In genomic region chr1:160428655-160429054, GRCh38 we compare ENCODE assay signal across 8 cellular contexts. TPM values are rescaled to one million over a fixed set of nuclear protein-coding genes. Genes with fewer than 3 reads are reported as not detected.
DNase-seq lines count a peak whose midpoint lies in the region; ATAC-seq, FAIRE-seq and TF ChIP-seq lines count a peak whose summit lies in the region.

No MANE protein-coding gene starts in this region.

- no TSS peak for BruUV-seq in HepG2 (replicated peaks; lab: Mats Ljungman, UMichigan)

- H2AFZ ChIP-seq in HepG2 (ENCODE audit: low read length), result no peak overlapping the region

- H3K27me3 ChIP-seq in HepG2 (ENCODE audit: control insufficient read depth in 1 of 2, insufficient read depth in 2 of 2, low read length in 2 of 2) (no peaks in the 10 kb centered on the region; a peak in 1 of 5 replicates), testis (no peaks in the 10 kb centered on the region)

- H3K27ac ChIP-seq in HepG2 (ENCODE audit: extremely low read length, insufficient read depth, low read length) (no peak overlapping the region), testis (no peak overlapping the region)

- TF ChIP-seq RAD21 in HepG2 (CRISPR knock-in tag; IDR thresholded peaks at IDR 0.05), result 0 out of 2 replicates have a peak, but pooled peaks have one; percentile 39

- H3K36me3 ChIP-seq in HepG2 (replicated peaks in 1 of 2; ENCODE audit: control insufficient read depth in 1 of 2, insufficient read depth in 2 of 2, low read length in 2 of 2), result no peaks in the 10 kb centered on the region
- H3K36me3 ChIP-seq in testis (ENCODE audit: low read depth, missing control alignments), result no peaks in the 10 kb centered on the region

- no peaks in the 10 kb centered on the region for H4K20me1 ChIP-seq in HepG2 (ENCODE audit: insufficient read depth, low read length)

- no peak overlapping the region for H3K4me2 ChIP-seq in HepG2 (ENCODE audit: low read depth, low read length)

- no peak for TF ChIP-seq POLR2A in HepG2 (IDR thresholded peaks at IDR 0.05; ENCODE audit: insufficient read depth in 1 of 2, low read depth in 2 of 2, low read length in 2 of 2)
- TF ChIP-seq POLR2A in testis (IDR thresholded peaks at IDR 0.05), result no peak

- CTCF ChIA-PET in HepG2 (lab: Yijun Ruan, JAX; ENCODE audit: low intra/inter-chr PET ratio, low total read pairs), result interaction anchor here (1.1 to 2.5 kb wide), 3 partner anchors 66 to 179 kb away, joined by 3 to 37 read pairs (median 3); no protein-coding TSS in a partner anchor

- peak; percentile 58 for FAIRE-seq in HepG2 (lab: Jason Lieb, UNC)

- TF ChIP-seq CTCF in HepG2 (CRISPR knock-in tag; IDR thresholded peaks at IDR 0.05), result peak; percentile 72
- peak in 2 of 3 experiments; percentile 46 for TF ChIP-seq CTCF in testis (IDR thresholded peaks at IDR 0.05)

- in situ Hi-C loops in HepG2 (cut with HindIII; ENCODE audit: extremely low pct_ligation_motif_present, low pct_unique_long_range_greater_than_20kb), result loop anchor here (5.0 kb wide), 1 partner anchor 179 kb away; no protein-coding TSS in a partner anchor

- no peak overlapping the region for H3K9ac ChIP-seq in HepG2 (ENCODE audit: insufficient read depth, low read depth, low read length)

- H3K4me1 ChIP-seq in HepG2 (ENCODE audit: insufficient read depth, low read length), result no peaks in the 10 kb centered on the region
- peaks cover 10% of the 10 kb centered on the region for H3K4me1 ChIP-seq in testis

- peak; percentile 80 for ATAC-seq in HepG2
- ATAC-seq in GM18873 (IDR thresholded peaks at IDR 0.05; ENCODE audit: low FRiP score, unreplicated experiment), result no peak

- no peaks in the 10 kb centered on the region for H3K79me2 ChIP-seq in HepG2 (ENCODE audit: insufficient read depth, low read length)

- H3K9me3 ChIP-seq in HepG2 (ENCODE audit: low read length) (no peaks in the 10 kb centered on the region), testis (no peaks in the 10 kb centered on the region)

- 42% methylated on average over 1 of the region's 1 CpG for WGBS in HepG2 (ENCODE audit: low lambda C conversion rate)
- WGBS in testis, 2 donors, result 64 to 73% methylated on average over 1 of the region's 1 CpG

- intact Hi-C loops in HepG2 (cut with micrococcal nuclease; ENCODE audit: unreplicated experiment), result loop anchor here (1.0 kb wide), 1 partner anchor 179 kb away; no protein-coding TSS in a partner anchor
- intact Hi-C loops in testis (cut with DNase I; ENCODE audit: low total_unique reads), result no loop called here

- TF ChIP-seq EP300 in HepG2 (IDR thresholded peaks at IDR 0.05; ENCODE audit: low read depth in 2 of 2, low read length in 2 of 2) (no peak), HepG2 (CRISPR knock-in tag; IDR thresholded peaks at IDR 0.05; ENCODE audit: borderline replicate concordance) (no peak)

- no peak overlapping the region for H3K4me3 ChIP-seq in HepG2 (replicated peaks in 1 of 3; ENCODE audit: insufficient read depth in 1 of 3, low read depth in 2 of 3, low read length in 3 of 3)
- no peak overlapping the region for H3K4me3 ChIP-seq in testis

- DNase-seq in SIG-M5 treated with dmso at 0.1 percent for 504 hours (lab: John Stamatoyannopoulos, UW; ENCODE audit: unreplicated experiment) (peak; percentile 22), SIG-M5 (lab: John Stamatoyannopoulos, UW) (no peak), HT1080 (ENCODE audit: low read depth) (peak; percentile 82), SW480 (ENCODE audit: low spot score) (peak; percentile 50), cerebellar cortex (ENCODE audit: low spot score) (peak; percentile 77), HepG2 (ENCODE audit: low spot score) (no peak), testis (peak; percentile 75)

- POLR2A ChIA-PET in HepG2 (lab: Yijun Ruan, JAX), result no interaction called here

TF ChIP-seq in HepG2, 621 proteins besides CTCF, POLR2A, EP300 and RAD21:
- peak; percentile 86 for TF ChIP-seq STAG1 (CRISPR knock-in tag; IDR thresholded peaks at IDR 0.05)
- TF ChIP-seq PAXIP1 (CRISPR knock-in tag; conservative IDR thresholded peaks at IDR 0.05), result no peak
- TF ChIP-seq SMC3 (IDR thresholded peaks at IDR 0.05; ENCODE audit: low read length), result peak; percentile 85

RNA-seq across cellular contexts. Expression of gene VANGL2, which starts 28.3 kb away (rescaled TPM):
- 2.1 and 2.5 TPM in 2 replicates for total RNA-seq in HT1080 (2014; rRNA removed; shearing (Covaris generic))
- 1.8 and 2.7 TPM in 2 replicates for polyA plus RNA-seq in HT1080 (2015; cell fraction: cytosol; rRNA removed)
- 5.0 TPM in 2 replicates for polyA plus RNA-seq in HT1080 (2015; cell fraction: nucleus; rRNA removed)
- total RNA-seq in HepG2 (2016; rRNA removed; fragmentation: Illumina TruSeq; extraction: Trizol) (not detected in 2 replicates), testis (1 to 10 TPM; 3.6 to 3.8 TPM)
- total RNA-seq in HepG2 (2016; cell fraction: cytosol; rRNA removed; fragmentation: Illumina TruSeq; extraction: Trizol; ENCODE audit: low read depth), result not detected in 2 replicates
- total RNA-seq in HepG2 (2016; cell fraction: insoluble cytoplasmic fraction; rRNA removed; fragmentation: Illumina TruSeq; extraction: Trizol), result 0.02 TPM in 1 of 2 replicates, not detected in the other
- 0.03 TPM in 1 of 2 replicates, not detected in the other for total RNA-seq in HepG2 (2016; cell fraction: membrane; rRNA removed; fragmentation: Illumina TruSeq; extraction: Trizol)
- 0.16 TPM in 1 of 2 replicates, not detected in the other for total RNA-seq in HepG2 (2016; cell fraction: nucleus; rRNA removed; fragmentation: Illumina TruSeq; extraction: Trizol)
- polyA plus RNA-seq in HepG2 (2011; rRNA removed) (0.09 and 0.18 TPM in 2 replicates), testis (ENCODE audit: insufficient read depth, low read depth, low replicate concordance) (5.9 TPM)
- 0.11 and 0.12 TPM in 2 replicates for polyA plus RNA-seq in HepG2 (2011; cell fraction: cytosol; rRNA removed)
- 0.16 and 0.21 TPM in 2 replicates for polyA plus RNA-seq in HepG2 (2011; cell fraction: nucleus; rRNA removed)
- 0.09 TPM in 1 of 2 replicates, not detected in the other for polyA plus RNA-seq in HepG2 (2012)
- polyA plus RNA-seq in HepG2 (2016; cell fraction: cytosol; fragmentation: Illumina TruSeq; extraction: Trizol; ENCODE audit: low read depth), result not detected in 2 replicates
- polyA plus RNA-seq in HepG2 (2016; cell fraction: insoluble cytoplasmic fraction; fragmentation: Illumina TruSeq; extraction: Trizol; ENCODE audit: low read depth), result not detected in 2 replicates
- polyA plus RNA-seq in HepG2 (2016; cell fraction: membrane; fragmentation: Illumina TruSeq; extraction: Trizol; ENCODE audit: low read depth), result 0.03 TPM in 1 of 2 replicates, not detected in the other
- polyA plus RNA-seq in HepG2 (2016; cell fraction: nucleus; fragmentation: Illumina TruSeq; extraction: Trizol; ENCODE audit: insufficient read depth, low read depth), result 0.11 TPM in 2 replicates
- polyA minus RNA-seq in HepG2 (2011; rRNA and poly(A)+ RNA removed; ENCODE audit: low replicate concordance), result 0.10 TPM in 1 of 2 replicates, not detected in the other
- polyA minus RNA-seq in HepG2 (2011; cell fraction: cytosol; rRNA and poly(A)+ RNA removed), result not detected in 2 replicates
- polyA minus RNA-seq in HepG2 (2011; cell fraction: nucleus; rRNA and poly(A)+ RNA removed), result 0.13 TPM in 1 of 2 replicates, not detected in the other

Comparison
In these comparisons a context has a peak if more than half of its experiments do, and no peak if none do; other contexts are left out.
1. DNase-seq: peak in SIG-M5 treated with dmso at 0.1 percent for 504 hours (single experiment), HT1080 (single experiment), SW480 (single experiment), cerebellar cortex (single experiment) and testis (single experiment); none in SIG-M5 (single experiment) and HepG2 (single experiment).